1 cellular context compared by ENCODE assay signal in genomic region chr16:88536971-88537751, GRCh38.
TF ChIP-seq lines count a peak whose summit lies in the region.

No MANE protein-coding gene starts in this region.

TF ChIP-seq in WTC11, 78 proteins besides CTCF, POLR2A, EP300 and RAD21:
- TF ChIP-seq CDX4 (CRISPR knock-in tag; IDR thresholded peaks at IDR 0.05; ENCODE audit: borderline replicate concordance) (no peak), ZNF121 (CRISPR knock-in tag; IDR thresholded peaks at IDR 0.05) (no peak), NFATC4 (CRISPR knock-in tag; IDR thresholded peaks at IDR 0.05) (no peak), JAZF1 (CRISPR knock-in tag; IDR thresholded peaks at IDR 0.05) (no peak), ZBTB43 (CRISPR knock-in tag; IDR thresholded peaks at IDR 0.05) (no peak), PRDM15 (CRISPR knock-in tag; IDR thresholded peaks at IDR 0.05) (no peak), GRHL2 (CRISPR knock-in tag; IDR thresholded peaks at IDR 0.05; ENCODE audit: insufficient replicate concordance, severe bottlenecking) (no peak), ZNF416 (CRISPR knock-in tag; IDR thresholded peaks at IDR 0.05) (no peak), RORB (CRISPR knock-in tag; IDR thresholded peaks at IDR 0.05) (no peak), ZNF219 (CRISPR knock-in tag; IDR thresholded peaks at IDR 0.05; ENCODE audit: borderline replicate concordance) (no peak), PREB (CRISPR knock-in tag; IDR thresholded peaks at IDR 0.05; ENCODE audit: borderline replicate concordance) (no peak), IRF1 (CRISPR knock-in tag; IDR thresholded peaks at IDR 0.05) (no peak), MYBL2 (CRISPR knock-in tag; IDR thresholded peaks at IDR 0.05) (no peak), ZNF281 (CRISPR knock-in tag; IDR thresholded peaks at IDR 0.05) (no peak), ELF4 (CRISPR knock-in tag; IDR thresholded peaks at IDR 0.05; ENCODE audit: low read depth) (no peak), ZNF317 (CRISPR knock-in tag; IDR thresholded peaks at IDR 0.05; ENCODE audit: borderline replicate concordance, low read depth) (no peak), PRRX2 (CRISPR knock-in tag; IDR thresholded peaks at IDR 0.05) (no peak), ZNF263 (CRISPR knock-in tag; IDR thresholded peaks at IDR 0.05; ENCODE audit: low read depth) (no peak), SMAD3 (CRISPR knock-in tag; IDR thresholded peaks at IDR 0.05; ENCODE audit: borderline replicate concordance) (no peak)
TF ChIP-seq in WTC11: peak in this region for 0.
